In the genomic region with DNA sequence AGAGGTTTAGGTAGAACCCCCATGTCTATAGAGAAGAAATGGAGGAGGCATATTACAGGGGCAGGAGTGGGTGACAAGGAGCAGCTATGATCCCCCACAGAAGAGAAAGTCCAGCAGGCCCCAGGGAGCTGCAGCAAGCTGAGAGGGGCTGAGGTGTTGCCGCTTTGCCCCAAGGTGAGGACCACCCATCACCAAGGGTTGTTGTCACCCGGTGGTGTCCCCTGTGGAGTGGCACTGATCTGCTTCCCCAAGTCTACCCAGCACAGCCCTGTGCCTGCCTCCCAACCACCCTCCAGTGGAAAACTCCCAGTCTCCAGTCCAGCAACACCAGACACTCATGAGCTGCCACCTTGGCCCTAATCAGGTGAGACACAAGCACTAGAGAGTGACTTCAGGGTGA, we compare ENCODE assay signal across 26 cellular contexts.
DNase-seq lines count a peak whose midpoint lies in the region; ATAC-seq, FAIRE-seq and TF ChIP-seq lines count a peak whose summit lies in the region.
"Had no signal": no experiment of that assay in that cellular context is flagged by ENCODE, and none has a peak within 500 bp of the region (broad histone marks: within the 10 kb centered on the region; RNA-seq: fewer than 3 reads in every experiment).

No MANE protein-coding gene starts in this region.

- H3K4me3 ChIP-seq in BLaER1 (no peak overlapping the region), GM23338 (no peak overlapping the region), OCI-LY3 (ENCODE audit: low read length) (peak overlapping the region; percentile 31; the same call in 1 of the 2 replicates), kidney (ENCODE audit: low read length in 2 of 2) (no peak overlapping the region), lower leg skin (ENCODE audit: low read depth, poor library complexity, severe bottlenecking) (no peak overlapping the region)

- no peak for ATAC-seq in GM23338
- ATAC-seq: PC-3 had no signal

- H3K27ac Mint-ChIP-seq in GM23338 = no peak overlapping the region
- H3K27ac Mint-ChIP-seq in activated CD4-positive, alpha-beta memory T cell treated with anti-CD3 and anti-CD28 coated beads, Interleukin-2, amount 10 ng/mL, durations not matched to agents 7 days and 5 days = no peak overlapping the region
- H3K27ac Mint-ChIP-seq: CD4-positive, alpha-beta memory T cell; T-helper 1 cell treated with Interleukin-12 subunit alpha and Interleukin-12 subunit beta and Interleukin-4 antibody, amounts not matched to agents 30 μg/mL and 1 μg/mL, for 36 hours had no signal

- TF ChIP-seq CTCF in GM23338 (conservative IDR thresholded peaks at IDR 0.05; ENCODE audit: low read depth in 2 of 2) (no peak), OCI-LY3 (IDR thresholded peaks at IDR 0.05; ENCODE audit: low read depth, low read length) (no peak), kidney (IDR thresholded peaks at IDR 0.05; ENCODE audit: borderline replicate concordance, extremely low read depth, insufficient read depth) (no peak), lower leg skin (IDR thresholded peaks at IDR 0.05) (no peak)

- H4K20me1 ChIP-seq in BLaER1 (no peaks in the 10 kb centered on the region), GM23338 (replicated peaks; ENCODE audit: insufficient read depth) (no peaks in the 10 kb centered on the region), OCI-LY3 (ENCODE audit: insufficient read depth, low read length) (no peaks in the 10 kb centered on the region)

- no peak overlapping the region for H3K9ac ChIP-seq in BLaER1
- H3K9ac ChIP-seq in OCI-LY3 (ENCODE audit: low read length) = no peak overlapping the region
- H3K9ac ChIP-seq in kidney (ENCODE audit: low read length in 2 of 2) = no peak overlapping the region

- 100% methylated on average over 2 of the region's 2 CpGs for WGBS in lower leg skin, 2 donors

- DNase-seq in GM23338 (ENCODE audit: low spot score) = no peak
- DNase-seq in kidney = peak; percentile 52
- no peak for DNase-seq in lower leg skin (ENCODE audit: low spot score in 2 of 2)
- no peak for DNase-seq in activated CD4-positive, alpha-beta memory T cell treated with anti-CD3 and anti-CD28 coated beads, Interleukin-2, amount 10 ng/mL, durations not matched to agents 7 days and 5 days
- no peak for DNase-seq in COLO829 (ENCODE audit: low spot score)
- DNase-seq: C1 segment of cervical spinal cord; Caco-2; CD4-positive, alpha-beta memory T cell; DMS79 treated with DMSO at 0.1 percent for 48 hours; Karpas-422; NCI-H1092 treated with DMSO at 0.1 percent for 48 hours; NCI-H1436; NCI-H187 treated with DMSO at 0.1 percent for 48 hours; NCI-H2171 treated with DMSO at 0.1 percent for 48 hours; NCI-H345; NCI-H524; NCI-H774; PC-3; Right ventricle myocardium superior had no signal

- H2AFZ ChIP-seq in GM23338 (0 out of 2 replicates have a peak overlapping the region, but pooled peaks have one; percentile 32), OCI-LY3 (ENCODE audit: low read depth, low read length) (no peak overlapping the region)

- H3K9me3 ChIP-seq in BLaER1 (peaks cover 3% of the 10 kb centered on the region; the same call in 1 of the 2 replicates), OCI-LY3 (ENCODE audit: insufficient read depth, low read length) (no peaks in the 10 kb centered on the region), kidney (ENCODE audit: control insufficient read depth in 1 of 2, low read length in 2 of 2) (no peaks in the 10 kb centered on the region)
- H3K9me3 ChIP-seq: Caco-2 had no signal

- H3K36me3 ChIP-seq in BLaER1 (no peaks in the 10 kb centered on the region), GM23338 (ENCODE audit: insufficient read depth) (no peaks in the 10 kb centered on the region), OCI-LY3 (replicated peaks; ENCODE audit: low read depth, low read length) (no peaks in the 10 kb centered on the region), kidney (ENCODE audit: control insufficient read depth in 1 of 2, insufficient read depth in 2 of 2, low read length in 2 of 2) (no peaks in the 10 kb centered on the region)

- H3K27ac ChIP-seq in BLaER1 = no peak overlapping the region
- H3K27ac ChIP-seq in GM23338 (ENCODE audit: low read depth) = no peak overlapping the region
- H3K27ac ChIP-seq in OCI-LY3 (ENCODE audit: low read length) = no peak overlapping the region
- no peak overlapping the region for H3K27ac ChIP-seq in kidney (ENCODE audit: low read depth in 2 of 2, low read length in 2 of 2)

- intact Hi-C loops in kidney (cut with DNase I) = no loop called here
- intact Hi-C loops in lower leg skin (cut with DNase I; ENCODE audit: low total_unique reads) = no loop called here

- H3K4me3 Mint-ChIP-seq in GM23338 = no peak overlapping the region
- no peak overlapping the region for H3K4me3 Mint-ChIP-seq in activated CD4-positive, alpha-beta memory T cell treated with anti-CD3 and anti-CD28 coated beads, Interleukin-2, amount 10 ng/mL, durations not matched to agents 7 days and 5 days
- H3K4me3 Mint-ChIP-seq: CD4-positive, alpha-beta memory T cell; T-helper 1 cell treated with Interleukin-12 subunit alpha and Interleukin-12 subunit beta and Interleukin-4 antibody, amounts not matched to agents 30 μg/mL and 1 μg/mL, for 36 hours had no signal

- H3K4me2 ChIP-seq in BLaER1 (peak overlapping the region; percentile 78), GM23338 (no peak overlapping the region), OCI-LY3 (ENCODE audit: low read length) (peak overlapping the region; percentile 46)

- H3F3A ChIP-seq in GM23338 (replicated peaks; ENCODE audit: low read depth) = no peaks in the 10 kb centered on the region

- no peaks in the 10 kb centered on the region for H3K36me3 Mint-ChIP-seq in GM23338 (ENCODE audit: low read depth)
- H3K36me3 Mint-ChIP-seq in activated CD4-positive, alpha-beta memory T cell treated with anti-CD3 and anti-CD28 coated beads, Interleukin-2, amount 10 ng/mL, durations not matched to agents 7 days and 5 days (ENCODE audit: low read depth) = no peaks in the 10 kb centered on the region
- H3K36me3 Mint-ChIP-seq: CD4-positive, alpha-beta memory T cell had no signal

- CTCF ChIA-PET in activated CD4-positive, alpha-beta memory T cell treated with anti-CD3 and anti-CD28 coated beads, Interleukin-2, amount 10 ng/mL, durations not matched to agents 7 days and 5 days (lab: Charles Lee) = no interaction called here

- no peak for FAIRE-seq in kidney (lab: Jason Lieb, UNC)
- FAIRE-seq: A204.1, GM12892, GM19239, H54 had no signal

- H3K4me1 Mint-ChIP-seq in GM23338 = peaks cover 13% of the 10 kb centered on the region
- no peaks in the 10 kb centered on the region for H3K4me1 Mint-ChIP-seq in activated CD4-positive, alpha-beta memory T cell treated with anti-CD3 and anti-CD28 coated beads, Interleukin-2, amount 10 ng/mL, durations not matched to agents 7 days and 5 days

- no peaks in the 10 kb centered on the region for H3K9me2 ChIP-seq in GM23338 (ENCODE audit: insufficient read depth)

- H3K9me3 Mint-ChIP-seq in GM23338 = no peaks in the 10 kb centered on the region
- H3K9me3 Mint-ChIP-seq in activated CD4-positive, alpha-beta memory T cell treated with anti-CD3 and anti-CD28 coated beads, Interleukin-2, amount 10 ng/mL, durations not matched to agents 7 days and 5 days = no peaks in the 10 kb centered on the region
- H3K9me3 Mint-ChIP-seq: CD4-positive, alpha-beta memory T cell; T-helper 1 cell treated with Interleukin-12 subunit alpha and Interleukin-12 subunit beta and Interleukin-4 antibody, amounts not matched to agents 30 μg/mL and 1 μg/mL, for 36 hours had no signal

- H3K27me3 Mint-ChIP-seq in GM23338 (ENCODE audit: insufficient read depth, low read depth, poor library complexity) = no peaks in the 10 kb centered on the region
- H3K27me3 Mint-ChIP-seq in activated CD4-positive, alpha-beta memory T cell treated with anti-CD3 and anti-CD28 coated beads, Interleukin-2, amount 10 ng/mL, durations not matched to agents 7 days and 5 days = peaks cover 15% of the 10 kb centered on the region

- H3K27me3 ChIP-seq in BLaER1 (no peaks in the 10 kb centered on the region), GM23338 (ENCODE audit: insufficient read depth) (no peaks in the 10 kb centered on the region), OCI-LY3 (ENCODE audit: low read depth, low read length) (peaks cover 25% of the 10 kb centered on the region)

- POLR2A ChIA-PET in activated CD4-positive, alpha-beta memory T cell treated with anti-CD3 and anti-CD28 coated beads, Interleukin-2, amount 10 ng/mL, durations not matched to agents 7 days and 5 days (lab: Charles Lee) = no interaction called here

- H3K79me2 ChIP-seq in GM23338 (replicated peaks; ENCODE audit: insufficient read depth) (no peaks in the 10 kb centered on the region), OCI-LY3 (ENCODE audit: low read length) (no peaks in the 10 kb centered on the region)

- H3K4me1 ChIP-seq in BLaER1 (peaks cover 33% of the 10 kb centered on the region), GM23338 (ENCODE audit: insufficient read depth) (no peaks in the 10 kb centered on the region), OCI-LY3 (ENCODE audit: low read length) (peaks cover 20% of the 10 kb centered on the region), kidney (ENCODE audit: control insufficient read depth in 1 of 2, insufficient read depth in 1 of 2, low read depth in 1 of 2, low read length in 2 of 2) (no peaks in the 10 kb centered on the region)

- TF ChIP-seq POLR2A in lower leg skin (IDR thresholded peaks at IDR 0.05) = no peak

TF ChIP-seq in GM23338, 12 proteins besides CTCF, POLR2A, EP300 and RAD21 (continues in another document):
- TF ChIP-seq JUNB (IDR thresholded peaks at IDR 0.05; ENCODE audit: unreplicated experiment) (no peak), POLR2AphosphoS5 (IDR thresholded peaks at IDR 0.05; ENCODE audit: low read depth) (no peak), CREB1 (CRISPR knock-in tag; IDR thresholded peaks at IDR 0.05; ENCODE audit: low read depth) (no peak), STAT1 (IDR thresholded peaks at IDR 0.05; ENCODE audit: unreplicated experiment) (no peak), ZNF331 (CRISPR knock-in tag; IDR thresholded peaks at IDR 0.05; ENCODE audit: low read depth) (no peak)
